Comparison of ENCODE assay signal across 11 cellular contexts in genomic region chr17:42698736-42699414, GRCh38. TPM values are rescaled to one million over a fixed set of nuclear protein-coding genes. Genes with fewer than 3 reads are reported as not detected.
A peak's percentile ranks its signal among the peaks of the same experiment; 100 is the strongest.
DNase-seq lines count a peak whose midpoint lies in the region; TF ChIP-seq lines count a peak whose summit lies in the region.
"Had no signal": no experiment of that assay in that cellular context is flagged by ENCODE, and none has a peak within 500 bp of the region (broad histone marks: within the 10 kb centered on the region; RNA-seq: fewer than 3 reads in every experiment).

No MANE protein-coding gene starts in this region.

- H3K27ac ChIP-seq in RWPE1 (peak overlapping the region; percentile 59), ascending aorta (peak overlapping the region in 1 of 2 donors; percentile 16)
- H3K27ac ChIP-seq in CD4-positive, alpha-beta memory T cell (ENCODE audit: low read depth, low read length): no peak overlapping the region

- H3K4me3 Mint-ChIP-seq in progenitor cell of endocrine pancreas (ENCODE audit: low read depth): no peak overlapping the region
- H3K4me3 Mint-ChIP-seq in CD4-positive, alpha-beta memory T cell: no peak overlapping the region
- H3K4me3 Mint-ChIP-seq: activated T-helper 17 cell treated with anti-CD3 and anti-CD28 coated beads, Interleukin-2, amount 50 U/mL, for 72 hours; T-cell had no signal

- H3K4me1 ChIP-seq in ascending aorta: no peaks in the 10 kb centered on the region
- H3K4me1 ChIP-seq in CD4-positive, alpha-beta memory T cell (ENCODE audit: insufficient read depth, low read length): no peaks in the 10 kb centered on the region

- H3K9me3 ChIP-seq in ascending aorta: no peaks in the 10 kb centered on the region
- H3K9me3 ChIP-seq in CD4-positive, alpha-beta memory T cell (ENCODE audit: control insufficient read depth in 1 of 2, low read length in 2 of 2): no peaks in the 10 kb centered on the region

- no peaks in the 10 kb centered on the region for H3K9me3 Mint-ChIP-seq in progenitor cell of endocrine pancreas (ENCODE audit: low read depth)
- H3K9me3 Mint-ChIP-seq in CD4-positive, alpha-beta memory T cell: no peaks in the 10 kb centered on the region
- H3K9me3 Mint-ChIP-seq: activated T-helper 17 cell treated with anti-CD3 and anti-CD28 coated beads, Interleukin-2, amount 50 U/mL, for 72 hours; T-cell had no signal

- CTCF ChIA-PET in RWPE1 (lab: Yijun Ruan, JAX): interaction anchor here (0.6 to 1.0 kb wide), 2 partner anchors 120 to 675 kb away, joined by 3 to 4 read pairs; no protein-coding TSS in a partner anchor
- CTCF ChIA-PET in CD4-positive, alpha-beta memory T cell (lab: Charles Lee; ENCODE audit: partially characterized antibody): no interaction called here

- peak overlapping the region; percentile 38 for H3K27ac Mint-ChIP-seq in progenitor cell of endocrine pancreas
- H3K27ac Mint-ChIP-seq in CD4-positive, alpha-beta memory T cell: peak overlapping the region in 1 of 7 donors; percentile 53
- H3K27ac Mint-ChIP-seq: activated T-helper 17 cell treated with anti-CD3 and anti-CD28 coated beads, Interleukin-2, amount 50 U/mL, for 72 hours; T-cell had no signal

- intact Hi-C loops in ascending aorta (cut with DNase I): no loop called here
- intact Hi-C loops in CD4-positive, alpha-beta memory T cell (cut with micrococcal nuclease): no loop called here

- H3K27me3 ChIP-seq in ascending aorta: no peaks in the 10 kb centered on the region
- H3K27me3 ChIP-seq in CD4-positive, alpha-beta memory T cell (ENCODE audit: insufficient read depth, low read length): no peaks in the 10 kb centered on the region

- TF ChIP-seq CTCF in GM10266 (IDR thresholded peaks at IDR 0.05; ENCODE audit: control insufficient read depth, insufficient read depth, low read depth, missing control alignments): no peak
- TF ChIP-seq CTCF in RWPE1 (conservative IDR thresholded peaks at IDR 0.05; ENCODE audit: low read depth): no peak
- TF ChIP-seq CTCF in fibroblast of pulmonary artery (IDR thresholded peaks at IDR 0.05; ENCODE audit: low read length, missing control alignments): no peak
- TF ChIP-seq CTCF in progenitor cell of endocrine pancreas (IDR thresholded peaks at IDR 0.05; ENCODE audit: unreplicated experiment): no peak
- no peak for TF ChIP-seq CTCF in ascending aorta (IDR thresholded peaks at IDR 0.05)

- no peaks in the 10 kb centered on the region for H3K27me3 Mint-ChIP-seq in progenitor cell of endocrine pancreas
- H3K27me3 Mint-ChIP-seq in CD4-positive, alpha-beta memory T cell: no peaks in the 10 kb centered on the region
- H3K27me3 Mint-ChIP-seq: activated T-helper 17 cell treated with anti-CD3 and anti-CD28 coated beads, Interleukin-2, amount 50 U/mL, for 72 hours; T-cell had no signal

- peak; percentile 4 for DNase-seq in GM10266 (ENCODE audit: extremely low spot score)
- DNase-seq in RWPE1 (ENCODE audit: low spot score): peak; percentile 52
- peak; percentile 89 for DNase-seq in fibroblast of pulmonary artery (ENCODE audit: low read depth)
- DNase-seq in progenitor cell of endocrine pancreas (ENCODE audit: low spot score, unreplicated experiment): no peak
- DNase-seq in ascending aorta (ENCODE audit: low spot score in 2 of 2): no peak
- DNase-seq in cerebellar nuclear complex (lab: John Stamatoyannopoulos, UW): no peak
- DNase-seq in T-helper 2 cell: no peak
- DNase-seq in CD4-positive, alpha-beta memory T cell: no peak
- DNase-seq: stimulated activated naive CD8-positive, alpha-beta T cell treated with anti-CD3 and anti-CD28 coated beads, Interleukin-15, Interleukin-2, amounts not matched to agents 100 U/mL and 50 U/mL, for 24 hours; T-cell had no signal

- peaks cover 5% of the 10 kb centered on the region for H3K36me3 Mint-ChIP-seq in progenitor cell of endocrine pancreas (ENCODE audit: insufficient read depth)
- peaks cover 30 to 40% of the 10 kb centered on the region in 2 donors for H3K36me3 Mint-ChIP-seq in CD4-positive, alpha-beta memory T cell

- no peak overlapping the region for H3K4me3 ChIP-seq in fibroblast of pulmonary artery (replicated peaks; ENCODE audit: low read depth, low read length)
- H3K4me3 ChIP-seq in ascending aorta: no peak overlapping the region
- H3K4me3 ChIP-seq in CD4-positive, alpha-beta memory T cell (ENCODE audit: low read length in 2 of 2): no peak overlapping the region

- H3K36me3 ChIP-seq in ascending aorta: peaks cover 48 to 66% of the 10 kb centered on the region in 2 donors
- peaks cover 21% of the 10 kb centered on the region for H3K36me3 ChIP-seq in CD4-positive, alpha-beta memory T cell (ENCODE audit: insufficient read depth, low read length)

- H3K4me1 Mint-ChIP-seq in progenitor cell of endocrine pancreas (ENCODE audit: low read depth): no peaks in the 10 kb centered on the region
- peaks cover 0 to 8% (median 4%) of the 10 kb centered on the region in 4 donors for H3K4me1 Mint-ChIP-seq in CD4-positive, alpha-beta memory T cell
- H3K4me1 Mint-ChIP-seq: activated T-helper 17 cell treated with anti-CD3 and anti-CD28 coated beads, Interleukin-2, amount 50 U/mL, for 72 hours had no signal

- POLR2A ChIA-PET in RWPE1 (lab: Yijun Ruan, JAX; ENCODE audit: low non-redundant PET): interaction anchor here (0.6 kb wide), 1 partner anchor 9 kb away, joined by 4 read pairs; no protein-coding TSS in a partner anchor
- POLR2A ChIA-PET in CD4-positive, alpha-beta memory T cell (lab: Charles Lee; ENCODE audit: partially characterized antibody): no interaction called here

RNA-seq across cellular contexts. Expression of gene CNTNAP1, which starts 16.5 kb away (rescaled TPM):
- total RNA-seq in progenitor cell of endocrine pancreas: 2.3 and 2.5 TPM in 2 replicates
- 10.5 TPM for total RNA-seq in ascending aorta
- 1 to 10 TPM; 2.5 to 3.0 TPM for total RNA-seq in CD4-positive, alpha-beta memory T cell
- 1 to 10 TPM in 1 of 2 donors, not detected in 1; 1.2 TPM for polyA plus RNA-seq in CD4-positive, alpha-beta memory T cell

RNA-seq across cellular contexts. Expression of gene CCR10, which starts 17.2 kb away (rescaled TPM):
- total RNA-seq in progenitor cell of endocrine pancreas (0.49 and 1.1 TPM in 2 replicates), ascending aorta (91.2 TPM)
- under 1 TPM; 0.53 to 0.81 TPM for total RNA-seq in CD4-positive, alpha-beta memory T cell
- polyA plus RNA-seq in CD4-positive, alpha-beta memory T cell: 10 to 100 TPM in 1 of 2 donors, 1 to 10 TPM in 1; 9.1 to 10.7 TPM

RNA-seq across cellular contexts. Expression of gene PLEKHH3, which starts 22.1 kb away (rescaled TPM):
- total RNA-seq in progenitor cell of endocrine pancreas (14.1 and 16.2 TPM in 2 replicates), ascending aorta (105 TPM)
- under 1 TPM; 0.15 to 0.22 TPM for total RNA-seq in CD4-positive, alpha-beta memory T cell
- under 1 TPM; 0.16 to 0.32 TPM for polyA plus RNA-seq in CD4-positive, alpha-beta memory T cell

RNA-seq across cellular contexts. Expression of gene TUBG2, which starts 39.8 kb away (rescaled TPM):
- total RNA-seq in progenitor cell of endocrine pancreas (26.9 and 31.3 TPM in 2 replicates), ascending aorta (73.1 TPM)
- 10 to 100 TPM; 18.1 to 19.1 TPM for total RNA-seq in CD4-positive, alpha-beta memory T cell
- 1 to 10 TPM; 3.0 to 5.0 TPM for polyA plus RNA-seq in CD4-positive, alpha-beta memory T cell

RNA-seq across cellular contexts. Expression of gene EZH1, which starts 46.0 kb away (rescaled TPM):
- 31.4 and 31.9 TPM in 2 replicates for total RNA-seq in progenitor cell of endocrine pancreas
- 169 TPM for total RNA-seq in ascending aorta
- 100 to 1,000 TPM; 184 to 192 TPM for total RNA-seq in CD4-positive, alpha-beta memory T cell
- polyA plus RNA-seq in CD4-positive, alpha-beta memory T cell: 10 to 100 TPM; 20.1 to 38.6 TPM

Comparison
In these comparisons a context has a peak if more than half of its experiments do, and no peak if none do; other contexts are left out.
1. DNase-seq: peak in GM10266 (single experiment), RWPE1 (single experiment) and fibroblast of pulmonary artery (single experiment); none in progenitor cell of endocrine pancreas (single experiment), ascending aorta (0 of 2), cerebellar nuclear complex (0 of 2), T-helper 2 cell (0 of 5) and CD4-positive, alpha-beta memory T cell (0 of 5).
2. RNA of gene CCR10, which starts 17.2 kb away (total RNA-seq): 91.2 TPM in ascending aorta (single experiment); 0.49 to 1.1 TPM in progenitor cell of endocrine pancreas and 0.53 to 0.81 TPM in CD4-positive, alpha-beta memory T cell; every median in the first group is over 10 times any median in the second.
3. RNA of gene PLEKHH3, which starts 22.1 kb away (total RNA-seq): 105 TPM in ascending aorta (single experiment) and 14.1 to 16.2 TPM in progenitor cell of endocrine pancreas; 0.15 to 0.22 TPM in CD4-positive, alpha-beta memory T cell; every median in the first group is over 10 times any median in the second.